Comparison of ENCODE assay signal across 13 cellular contexts in genomic region chr12:56716458-56716857, GRCh38. TPM values are rescaled to one million over a fixed set of nuclear protein-coding genes. Genes with fewer than 3 reads are reported as not detected.
DNase-seq lines count a peak whose midpoint lies in the region; ATAC-seq, FAIRE-seq and TF ChIP-seq lines count a peak whose summit lies in the region.
"Had no signal": no experiment of that assay in that cellular context is flagged by ENCODE, and none has a peak within 500 bp of the region (broad histone marks: within the 10 kb centered on the region; RNA-seq: fewer than 3 reads in every experiment).

No MANE protein-coding gene starts in this region.

- peaks cover 75% of the 10 kb centered on the region for H3K36me3 Mint-ChIP-seq in activated T-helper 1 cell treated with anti-CD3 and anti-CD28 coated beads, Interleukin-12 subunit alpha, Interleukin-12 subunit beta, Interleukin-2, Interleukin-4 antibody, amounts not matched to agents 30 ng/mL and 10 ng/mL and 1 ng/mL, durations not matched to agents 14 hours and 24 hours and 36 hours (ENCODE audit: low read depth)
- H3K36me3 Mint-ChIP-seq in mesothelial cell of epicardium, result peaks cover 57% of the 10 kb centered on the region

- DNase-seq in AG04450 (ENCODE audit: low read depth, low spot score) (no peak), GM12891 (ENCODE audit: insufficient read length, low spot score) (no peak), mesothelial cell of epicardium (ENCODE audit: low spot score in 2 of 2, unreplicated experiment in 2 of 2) (no peak), superior temporal gyrus (ENCODE audit: extremely low spot score) (no peak)
- DNase-seq in activated T-helper 1 cell treated with anti-CD3 and anti-CD28 coated beads, Interleukin-12 subunit alpha, Interleukin-12 subunit beta, Interleukin-2, Interleukin-4 antibody, amounts not matched to agents 30 ng/mL and 10 ng/mL and 1 ng/mL, durations not matched to agents 14 hours and 24 hours and 36 hours (ENCODE audit: low spot score), result no peak
- DNase-seq: activated B cell treated with CpG ODN at 0.5 μM for 24 hours; C1 segment of cervical spinal cord; effector CD8-positive, alpha-beta T cell had no signal

- no peak for TF ChIP-seq CTCF in AG04450 (IDR thresholded peaks at IDR 0.05; ENCODE audit: low read depth, low read length)
- no peak for TF ChIP-seq CTCF in mesothelial cell of epicardium (IDR thresholded peaks at IDR 0.05; ENCODE audit: unreplicated experiment)

- POLR2A ChIA-PET in AG04450 (lab: Yijun Ruan, JAX), result interaction anchor here (1.3 to 1.5 kb wide), 3 partner anchors 9 to 80 kb away, joined by 3 to 14 read pairs (median 4); partner anchors contain the start of genes NACA and PTGES3

- no peak for FAIRE-seq in GM12891 (lab: Jason Lieb, UNC)

- H3K27me3 ChIP-seq in AG04450 (ENCODE audit: control insufficient read depth, insufficient read depth, low read length), result no peaks in the 10 kb centered on the region
- H3K27me3 ChIP-seq: heart left ventricle, tibial artery had no signal

- H3K27ac Mint-ChIP-seq in activated T-helper 1 cell treated with anti-CD3 and anti-CD28 coated beads, Interleukin-12 subunit alpha, Interleukin-12 subunit beta, Interleukin-2, Interleukin-4 antibody, amounts not matched to agents 30 ng/mL and 10 ng/mL and 1 ng/mL, durations not matched to agents 14 hours and 24 hours and 36 hours, result peak overlapping the region; percentile 82
- H3K27ac Mint-ChIP-seq in mesothelial cell of epicardium, result peak overlapping the region; percentile 83

- intact Hi-C loops in activated T-helper 1 cell treated with anti-CD3 and anti-CD28 coated beads, Interleukin-12 subunit alpha, Interleukin-12 subunit beta, Interleukin-2, Interleukin-4 antibody, amounts not matched to agents 30 ng/mL and 10 ng/mL and 1 ng/mL, durations not matched to agents 14 hours and 24 hours and 36 hours (cut with micrococcal nuclease), result no loop called here

- TF ChIP-seq POLR2A in GM12891 (IDR thresholded peaks at IDR 0.05; ENCODE audit: low read depth, low read length), result no peak

- ATAC-seq in HG02610 (IDR thresholded peaks at IDR 0.05; ENCODE audit: unreplicated experiment) (no peak), GM21576 (IDR thresholded peaks at IDR 0.05; ENCODE audit: unreplicated experiment) (no peak), GM18517 (IDR thresholded peaks at IDR 0.05; ENCODE audit: unreplicated experiment) (no peak)

- H3K4me3 ChIP-seq in AG04450 (ENCODE audit: low read depth, low read length), result no peak overlapping the region
- H3K4me3 ChIP-seq: heart left ventricle, tibial artery had no signal

- H3K4me3 Mint-ChIP-seq in activated T-helper 1 cell treated with anti-CD3 and anti-CD28 coated beads, Interleukin-12 subunit alpha, Interleukin-12 subunit beta, Interleukin-2, Interleukin-4 antibody, amounts not matched to agents 30 ng/mL and 10 ng/mL and 1 ng/mL, durations not matched to agents 14 hours and 24 hours and 36 hours, result no peak overlapping the region
- peak overlapping the region; percentile 8 for H3K4me3 Mint-ChIP-seq in mesothelial cell of epicardium
- H3K4me3 Mint-ChIP-seq: activated B cell treated with CpG ODN at 0.5 μM for 24 hours had no signal

- H3K27me3 Mint-ChIP-seq in activated T-helper 1 cell treated with anti-CD3 and anti-CD28 coated beads, Interleukin-12 subunit alpha, Interleukin-12 subunit beta, Interleukin-2, Interleukin-4 antibody, amounts not matched to agents 30 ng/mL and 10 ng/mL and 1 ng/mL, durations not matched to agents 14 hours and 24 hours and 36 hours (ENCODE audit: insufficient read depth), result no peaks in the 10 kb centered on the region
- H3K27me3 Mint-ChIP-seq in mesothelial cell of epicardium (ENCODE audit: low read depth), result no peaks in the 10 kb centered on the region
- H3K27me3 Mint-ChIP-seq: activated B cell treated with CpG ODN at 0.5 μM for 24 hours had no signal

- no peaks in the 10 kb centered on the region for H3K9me3 ChIP-seq in AG04450 (ENCODE audit: control insufficient read depth, insufficient read depth, low read length)
- H3K9me3 ChIP-seq: heart left ventricle, tibial artery had no signal

- no peaks in the 10 kb centered on the region for H3K9me3 Mint-ChIP-seq in activated T-helper 1 cell treated with anti-CD3 and anti-CD28 coated beads, Interleukin-12 subunit alpha, Interleukin-12 subunit beta, Interleukin-2, Interleukin-4 antibody, amounts not matched to agents 30 ng/mL and 10 ng/mL and 1 ng/mL, durations not matched to agents 14 hours and 24 hours and 36 hours
- H3K9me3 Mint-ChIP-seq in mesothelial cell of epicardium, result no peaks in the 10 kb centered on the region
- H3K9me3 Mint-ChIP-seq: activated B cell treated with CpG ODN at 0.5 μM for 24 hours had no signal

- H3K4me1 Mint-ChIP-seq in activated T-helper 1 cell treated with anti-CD3 and anti-CD28 coated beads, Interleukin-12 subunit alpha, Interleukin-12 subunit beta, Interleukin-2, Interleukin-4 antibody, amounts not matched to agents 30 ng/mL and 10 ng/mL and 1 ng/mL, durations not matched to agents 14 hours and 24 hours and 36 hours (ENCODE audit: low read depth), result peaks cover 53% of the 10 kb centered on the region
- H3K4me1 Mint-ChIP-seq in mesothelial cell of epicardium, result peaks cover 59% of the 10 kb centered on the region

- H3K27ac ChIP-seq in AG04450 (ENCODE audit: low read depth, low read length), result peak overlapping the region; percentile 31
- H3K27ac ChIP-seq: heart left ventricle, tibial artery had no signal

- CTCF ChIA-PET in AG04450 (lab: Charles Lee), result interaction anchor here (1.5 kb wide), 1 partner anchor 80 kb away, joined by 4 read pairs; no protein-coding TSS in a partner anchor

TF ChIP-seq in GM12891, 5 proteins besides CTCF, POLR2A, EP300 and RAD21:
- TF ChIP-seq SPI1 (IDR thresholded peaks at IDR 0.05; ENCODE audit: low read depth, low read length) (peak; percentile 17; the same call in 1 of the 2 replicates), POU2F2 (IDR thresholded peaks at IDR 0.05; ENCODE audit: low read depth, low read length) (no peak), POLR2AphosphoS5 (IDR thresholded peaks at IDR 0.05; ENCODE audit: low read depth, low read length) (peak; percentile 41; the same call in 1 of the 2 replicates)

RNA-seq across cellular contexts. Expression of gene NACA, which starts 8.6 kb away (rescaled TPM):
- 596 and 723 TPM in 2 replicates for polyA plus RNA-seq in AG04450 (2011; rRNA removed)
- 368 and 381 TPM in 2 replicates for polyA minus RNA-seq in AG04450 (2011; rRNA and poly(A)+ RNA removed)
- 2,973 TPM for polyA plus RNA-seq in GM12891 (2012; ENCODE audit: low read depth, missing spikeins)
- total RNA-seq in activated T-helper 1 cell treated with anti-CD3 and anti-CD28 coated beads, Interleukin-12 subunit alpha, Interleukin-12 subunit beta, Interleukin-2, Interleukin-4 antibody, amounts not matched to agents 30 ng/mL and 10 ng/mL and 1 ng/mL, durations not matched to agents 14 hours and 24 hours and 36 hours, result 942 and 963 TPM in 2 replicates
- 919 to 987 TPM (median 980 TPM) in 3 replicates for total RNA-seq in mesothelial cell of epicardium

RNA-seq across cellular contexts. Expression of gene PTGES3, which starts 28.4 kb away (rescaled TPM):
- polyA plus RNA-seq in AG04450 (2011; rRNA removed), result 80.1 and 112 TPM in 2 replicates
- polyA minus RNA-seq in AG04450 (2011; rRNA and poly(A)+ RNA removed), result 18.8 and 44.0 TPM in 2 replicates
- polyA plus RNA-seq in GM12891 (2012; ENCODE audit: low read depth, missing spikeins), result 158 TPM
- total RNA-seq in activated T-helper 1 cell treated with anti-CD3 and anti-CD28 coated beads, Interleukin-12 subunit alpha, Interleukin-12 subunit beta, Interleukin-2, Interleukin-4 antibody, amounts not matched to agents 30 ng/mL and 10 ng/mL and 1 ng/mL, durations not matched to agents 14 hours and 24 hours and 36 hours, result 301 and 302 TPM in 2 replicates
- 155 to 161 TPM (median 157 TPM) in 3 replicates for total RNA-seq in mesothelial cell of epicardium

RNA-seq across cellular contexts. Expression of gene PRIM1, which starts 35.7 kb away (rescaled TPM):
- 6.2 and 6.7 TPM in 2 replicates for polyA plus RNA-seq in AG04450 (2011; rRNA removed)
- polyA minus RNA-seq in AG04450 (2011; rRNA and poly(A)+ RNA removed), result 2.4 and 4.8 TPM in 2 replicates
- 27.6 TPM for polyA plus RNA-seq in GM12891 (2012; ENCODE audit: low read depth, missing spikeins)
- total RNA-seq in activated T-helper 1 cell treated with anti-CD3 and anti-CD28 coated beads, Interleukin-12 subunit alpha, Interleukin-12 subunit beta, Interleukin-2, Interleukin-4 antibody, amounts not matched to agents 30 ng/mL and 10 ng/mL and 1 ng/mL, durations not matched to agents 14 hours and 24 hours and 36 hours, result 67.5 and 67.8 TPM in 2 replicates
- 13.0 to 13.2 TPM (median 13.2 TPM) in 3 replicates for total RNA-seq in mesothelial cell of epicardium

RNA-seq across cellular contexts. Expression of gene HSD17B6, which starts 46.7 kb away (rescaled TPM):
- polyA plus RNA-seq in AG04450 (2011; rRNA removed), result 4.7 and 4.8 TPM in 2 replicates
- 1.8 and 3.1 TPM in 2 replicates for polyA minus RNA-seq in AG04450 (2011; rRNA and poly(A)+ RNA removed)
- polyA plus RNA-seq in GM12891 (2012; ENCODE audit: low read depth, missing spikeins), result 0.47 TPM
- total RNA-seq in activated T-helper 1 cell treated with anti-CD3 and anti-CD28 coated beads, Interleukin-12 subunit alpha, Interleukin-12 subunit beta, Interleukin-2, Interleukin-4 antibody, amounts not matched to agents 30 ng/mL and 10 ng/mL and 1 ng/mL, durations not matched to agents 14 hours and 24 hours and 36 hours, result 1.3 and 1.7 TPM in 2 replicates
- 0.22 to 0.36 TPM (median 0.27 TPM) in 3 replicates for total RNA-seq in mesothelial cell of epicardium
